29 cellular contexts compared by ENCODE assay signal in genomic region chr2:116820986-116821385, GRCh38.
"Had no signal": no experiment of that assay in that cellular context is flagged by ENCODE, and none has a peak within 500 bp of the region (broad histone marks: within the 10 kb centered on the region; RNA-seq: fewer than 3 reads in every experiment).

No MANE protein-coding gene starts in this region.

- H3K4me3 Mint-ChIP-seq: activated B cell treated with CpG ODN at 0.5 μM for 24 hours; activated CD8-positive, alpha-beta T cell treated with anti-CD3 and anti-CD28 coated beads for 36 hours; activated naive CD8-positive, alpha-beta T cell treated with anti-CD3 and anti-CD28 coated beads for 36 hours; activated T-cell treated with anti-CD3 and anti-CD28 coated beads, Interleukin-2, amount 50 U/mL, for 72 hours; activated T-helper 17 cell treated with anti-CD3 and anti-CD28 coated beads, Interleukin-2, amount 50 U/mL, for 72 hours had no signal

- H3K4me3 ChIP-seq: MG63 had no signal

- H3K36me3 Mint-ChIP-seq: activated naive CD8-positive, alpha-beta T cell treated with anti-CD3 and anti-CD28 coated beads for 36 hours had no signal

- H3K27ac Mint-ChIP-seq: activated B cell treated with CpG ODN at 0.5 μM for 24 hours; activated CD8-positive, alpha-beta T cell treated with anti-CD3 and anti-CD28 coated beads for 36 hours; activated naive CD8-positive, alpha-beta T cell treated with anti-CD3 and anti-CD28 coated beads for 36 hours; activated T-cell treated with anti-CD3 and anti-CD28 coated beads, Interleukin-2, amount 50 U/mL, for 72 hours; activated T-helper 17 cell treated with anti-CD3 and anti-CD28 coated beads, Interleukin-2, amount 50 U/mL, for 72 hours had no signal

- H3K36me3 ChIP-seq: brain microvascular endothelial cell, MG63 had no signal

- H3K27me3 Mint-ChIP-seq: activated B cell treated with CpG ODN at 0.5 μM for 24 hours; activated CD8-positive, alpha-beta T cell treated with anti-CD3 and anti-CD28 coated beads for 36 hours; activated naive CD8-positive, alpha-beta T cell treated with anti-CD3 and anti-CD28 coated beads for 36 hours; activated T-helper 17 cell treated with anti-CD3 and anti-CD28 coated beads, Interleukin-2, amount 50 U/mL, for 72 hours had no signal

- H3K27ac ChIP-seq: brain microvascular endothelial cell, VCaP had no signal

- H3K27me3 ChIP-seq: brain microvascular endothelial cell, MG63 had no signal

- H3K9me3 ChIP-seq: MG63 had no signal

- DNase-seq: activated B cell treated with CpG ODN at 0.5 μM for 24 hours; activated CD4-positive, alpha-beta T cell treated with anti-CD3 and anti-CD28 coated beads for 4 hours; activated CD4-positive, CD25-positive, alpha-beta regulatory T cell treated with anti-CD3 and anti-CD28 coated beads, Interleukin-2, amount 50 U/mL, for 72 hours; activated CD8-positive, alpha-beta T cell treated with anti-CD3 and anti-CD28 coated beads for 36 hours; activated effector memory CD4-positive, alpha-beta T cell treated with anti-CD3 and anti-CD28 coated beads, Interleukin-2, amount 50 U/mL, for 16 hours; activated naive CD4-positive, alpha-beta T cell; activated naive CD4-positive, alpha-beta T cell treated with anti-CD3 and anti-CD28 coated beads, Interleukin-2, amount 50 U/mL, for 16 hours; activated naive CD8-positive, alpha-beta T cell treated with anti-CD3 and anti-CD28 coated beads for 36 hours; activated T-cell treated with anti-CD3 and anti-CD28 coated beads, Interleukin-2, amount 50 U/mL, for 1 hour; activated T-cell treated with anti-CD3 and anti-CD28 coated beads, Interleukin-2, amount 50 U/mL, for 72 hours; amniotic stem cell; aorta; brain microvascular endothelial cell; Karpas-422; MG63; NCI-H1048; NCI-H1105 treated with DMSO at 0.1 percent for 48 hours; NCI-H1436; NCI-H1694; NCI-H1930; NCI-H2081 treated with DMSO at 0.1 percent for 48 hours; NCI-H345; NCI-H524 treated with DMSO at 0.1 percent for 48 hours; SIG-M5; T-helper 1 cell; T-helper 2 cell; T-helper 9 cell had no signal

- H3K4me1 Mint-ChIP-seq: activated B cell treated with CpG ODN at 0.5 μM for 24 hours; activated naive CD8-positive, alpha-beta T cell treated with anti-CD3 and anti-CD28 coated beads for 36 hours; activated T-helper 17 cell treated with anti-CD3 and anti-CD28 coated beads, Interleukin-2, amount 50 U/mL, for 72 hours had no signal
